Comparison of ENCODE assay signal across 8 cellular contexts in the genomic region with DNA sequence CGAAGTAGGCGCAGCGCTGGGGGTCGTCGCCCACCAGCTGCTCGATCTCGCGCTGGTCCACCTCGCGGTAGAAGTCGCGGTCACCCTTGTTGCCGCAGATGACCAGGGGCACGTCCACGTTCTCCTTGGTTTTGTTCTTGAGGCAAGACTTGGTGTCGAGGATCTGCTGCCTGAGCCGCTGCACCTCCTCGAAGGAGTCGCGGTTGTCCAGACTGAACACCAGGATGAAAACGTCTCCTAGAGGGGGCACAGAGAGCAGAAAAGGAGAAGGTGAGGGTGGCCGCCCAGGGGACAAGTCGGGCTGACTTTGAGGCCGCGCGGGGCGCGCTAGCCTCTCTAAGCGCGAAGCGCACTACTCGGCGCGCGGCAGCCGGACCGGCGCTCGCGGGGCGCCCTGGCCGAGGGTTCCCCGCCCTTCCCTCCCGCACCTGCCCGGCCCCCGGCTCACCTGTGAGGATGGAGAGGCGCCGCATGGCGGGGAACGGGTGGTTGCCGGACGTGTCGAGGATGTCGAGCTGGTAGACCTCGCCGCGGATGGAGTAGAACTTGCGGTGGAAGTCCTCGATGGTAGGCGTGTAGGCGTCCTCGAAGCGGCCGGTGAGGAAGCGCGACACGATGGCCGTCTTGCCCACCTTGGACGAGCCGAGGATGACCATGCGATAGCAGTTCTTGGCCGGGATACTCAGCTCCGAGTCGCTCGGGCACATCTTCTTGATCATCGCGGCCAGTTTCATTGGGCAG. TPM values are rescaled to one million over a fixed set of nuclear protein-coding genes. Genes with fewer than 3 reads are reported as not detected.
DNase-seq lines count a peak whose midpoint lies in the region; ATAC-seq and FAIRE-seq lines count a peak whose summit lies in the region.

No MANE protein-coding gene starts in this region.

- WGBS in esophagus, 2 donors, result 2% methylated on average over 76 to 77 of the region's 77 CpGs

- H3K27ac Mint-ChIP-seq in activated CD4-positive, alpha-beta T cell treated with anti-CD3 and anti-CD28 coated beads, Interleukin-2, amount 10 ng/mL, durations not matched to agents 24 days and 14 days, result peak overlapping the region; percentile 72
- peak overlapping the region in 2 of 6 donors; percentile 51 to 73 for H3K27ac Mint-ChIP-seq in naive B cell

- peaks cover 26% of the 10 kb centered on the region for H3K36me3 Mint-ChIP-seq in activated CD4-positive, alpha-beta T cell treated with anti-CD3 and anti-CD28 coated beads, Interleukin-2, amount 10 ng/mL, durations not matched to agents 24 days and 14 days (ENCODE audit: low read depth)
- peaks cover 0 to 8% of the 10 kb centered on the region in 2 donors for H3K36me3 Mint-ChIP-seq in naive B cell

- FAIRE-seq in urothelium cell line (lab: Jason Lieb, UNC), result peak; percentile 13

- H3K36me3 ChIP-seq in esophagus (ENCODE audit: control insufficient read depth in 2 of 2, insufficient read depth in 2 of 2, low read length in 1 of 2), result peaks cover 8 to 11% of the 10 kb centered on the region in 2 donors

- peak overlapping the region; percentile 17 to 30 for H3K27ac ChIP-seq in esophagus (ENCODE audit: low read depth in 2 of 2, low read length in 1 of 2)

- H3K9me3 Mint-ChIP-seq in activated CD4-positive, alpha-beta T cell treated with anti-CD3 and anti-CD28 coated beads, Interleukin-2, amount 10 ng/mL, durations not matched to agents 24 days and 14 days, result no peaks in the 10 kb centered on the region
- H3K9me3 Mint-ChIP-seq in naive B cell, result no peaks in the 10 kb centered on the region

- H3K4me1 ChIP-seq in esophagus (ENCODE audit: control insufficient read depth in 2 of 2, insufficient read depth in 2 of 2, low read length in 1 of 2), result peaks cover 3 to 11% of the 10 kb centered on the region in 2 donors

- H3K9me3 ChIP-seq in esophagus (ENCODE audit: control insufficient read depth in 2 of 2, insufficient read depth in 1 of 2, low read depth in 1 of 2, low read length in 1 of 2), result no peaks in the 10 kb centered on the region

- peak overlapping the region; percentile 54 to 60 for H3K4me3 ChIP-seq in esophagus (ENCODE audit: low read depth in 1 of 2, low read length in 2 of 2)

- peaks cover 21% of the 10 kb centered on the region for H3K27me3 Mint-ChIP-seq in activated CD4-positive, alpha-beta T cell treated with anti-CD3 and anti-CD28 coated beads, Interleukin-2, amount 10 ng/mL, durations not matched to agents 24 days and 14 days
- H3K27me3 Mint-ChIP-seq in naive B cell, result peaks cover 0 to 9% (median 8%) of the 10 kb centered on the region in 3 donors

- peak overlapping the region; percentile 77 for H3K4me3 Mint-ChIP-seq in activated CD4-positive, alpha-beta T cell treated with anti-CD3 and anti-CD28 coated beads, Interleukin-2, amount 10 ng/mL, durations not matched to agents 24 days and 14 days
- peak overlapping the region; percentile 74 to 92 (median 90) for H3K4me3 Mint-ChIP-seq in naive B cell

- intact Hi-C loops in activated CD4-positive, alpha-beta T cell treated with anti-CD3 and anti-CD28 coated beads, Interleukin-2, amount 10 ng/mL, durations not matched to agents 24 days and 14 days (cut with micrococcal nuclease), result loop anchor here (1.0 to 10.0 kb wide), 8 partner anchors 18 to 539 kb away; a partner anchor contains a TSS

- DNase-seq in SHP77 (lab: John Stamatoyannopoulos, UW) (peak; percentile 74 to 85), SHP77 treated with DMSO at 0.1 percent for 48 hours (lab: John Stamatoyannopoulos, UW) (no peak), naive B cell (peak; percentile 17), urothelium cell line (ENCODE audit: low spot score) (no peak), middle frontal gyrus (ENCODE audit: extremely low spot score, low spot score) (no peak), KG1 (lab: John Stamatoyannopoulos, UW) (no peak)
- DNase-seq in activated CD4-positive, alpha-beta T cell treated with anti-CD3 and anti-CD28 coated beads, Interleukin-2, amount 10 ng/mL, durations not matched to agents 24 days and 14 days, result peak; percentile 80

- peak; percentile 8 to 13 for ATAC-seq in naive B cell (ENCODE audit: low read depth in 2 of 2)

- peaks cover 11% of the 10 kb centered on the region for H3K4me1 Mint-ChIP-seq in activated CD4-positive, alpha-beta T cell treated with anti-CD3 and anti-CD28 coated beads, Interleukin-2, amount 10 ng/mL, durations not matched to agents 24 days and 14 days
- peaks cover 6 to 25% (median 17%) of the 10 kb centered on the region in 3 donors for H3K4me1 Mint-ChIP-seq in naive B cell

- peaks cover 0 to 3% of the 10 kb centered on the region in 2 donors for H3K27me3 ChIP-seq in esophagus (ENCODE audit: control insufficient read depth in 1 of 2, insufficient read depth in 2 of 2, low read length in 2 of 2)

RNA-seq across cellular contexts. Expression of a gene that starts 0.6 kb away (rescaled TPM):
- 6.6 and 7.5 TPM in 2 replicates for total RNA-seq in activated CD4-positive, alpha-beta T cell treated with anti-CD3 and anti-CD28 coated beads, Interleukin-2, amount 10 ng/mL, durations not matched to agents 24 days and 14 days
- polyA plus RNA-seq in esophagus (1 to 10 TPM in 1 of 2 donors, under 1 TPM in 1; 0.83 to 1.6 TPM), naive B cell (ENCODE audit: low read depth in 6 of 6) (under 1 TPM in 2 of 6 donors, not detected in 4; 0.21 to 0.27 TPM)

RNA-seq across cellular contexts. Expression of a gene that starts 18.8 kb away (rescaled TPM):
- 14.4 and 15.3 TPM in 2 replicates for total RNA-seq in activated CD4-positive, alpha-beta T cell treated with anti-CD3 and anti-CD28 coated beads, Interleukin-2, amount 10 ng/mL, durations not matched to agents 24 days and 14 days
- polyA plus RNA-seq in esophagus (1 to 10 TPM; 6.7 to 8.6 TPM), naive B cell (ENCODE audit: low read depth in 6 of 6) (10 to 100 TPM; 14.7 to 25.9 (median 18.5) TPM)

Comparison
In these comparisons a context has a peak if more than half of its experiments do, and no peak if none do; other contexts are left out.
1. DNase-seq: peak in SHP77 (2 of 2), activated CD4-positive, alpha-beta T cell treated with anti-CD3 and anti-CD28 coated beads, Interleukin-2, amount 10 ng/mL, durations not matched to agents 24 days and 14 days (single experiment) and naive B cell (single experiment); none in SHP77 treated with DMSO at 0.1 percent for 48 hours (single experiment), urothelium cell line (single experiment), middle frontal gyrus (single experiment) and KG1 (single experiment).